ENCODE assay signal across 1 cellular context in genomic region chr3:194101592-194102432, GRCh38.
TF ChIP-seq lines count a peak whose summit lies in the region.

No MANE protein-coding gene starts in this region.

TF ChIP-seq in HepG2, 621 proteins besides CTCF, POLR2A, EP300 and RAD21 (continued from another document and continues in another):
- TF ChIP-seq AFF4 (CRISPR knock-in tag; IDR thresholded peaks at IDR 0.05): no peak
- no peak for TF ChIP-seq ZNF616 (CRISPR knock-in tag; IDR thresholded peaks at IDR 0.05; ENCODE audit: low read depth)
- peak; percentile 74; the same call in 1 of the 2 replicates for TF ChIP-seq THRA (CRISPR knock-in tag; IDR thresholded peaks at IDR 0.05; ENCODE audit: borderline replicate concordance)
- 0 out of 2 replicates have a peak, but pooled peaks have one; percentile 34 for TF ChIP-seq ZNF570 (CRISPR knock-in tag; IDR thresholded peaks at IDR 0.05; ENCODE audit: borderline replicate concordance)
- no peak for TF ChIP-seq CCDC6 (CRISPR knock-in tag; IDR thresholded peaks at IDR 0.05)
- TF ChIP-seq TMF1 (CRISPR knock-in tag; IDR thresholded peaks at IDR 0.05; ENCODE audit: low read depth): no peak
- TF ChIP-seq RARG (CRISPR knock-in tag; IDR thresholded peaks at IDR 0.05; ENCODE audit: low read depth): 0 out of 2 replicates have a peak, but pooled peaks have one; percentile 53
- no peak for TF ChIP-seq ZNF207 (IDR thresholded peaks at IDR 0.05; ENCODE audit: borderline replicate concordance)
- TF ChIP-seq ZNF614 (CRISPR knock-in tag; IDR thresholded peaks at IDR 0.05; ENCODE audit: borderline replicate concordance): peak; percentile 66; the same call in 1 of the 2 replicates
- peak; percentile 59 for TF ChIP-seq ELF1 (CRISPR knock-in tag; IDR thresholded peaks at IDR 0.05)
- TF ChIP-seq CCAR2 (optimal IDR thresholded peaks at IDR 0.05; ENCODE audit: low read depth, low read length): no peak
- peak; percentile 62; the same call in 1 of the 2 replicates for TF ChIP-seq DMAP1 (CRISPR knock-in tag; IDR thresholded peaks at IDR 0.05)
- TF ChIP-seq NFYC (CRISPR knock-in tag; IDR thresholded peaks at IDR 0.05): no peak; the same call in 1 of the 2 replicates
- TF ChIP-seq ZFP41 (CRISPR knock-in tag; IDR thresholded peaks at IDR 0.05; ENCODE audit: borderline replicate concordance): no peak
- 0 out of 2 replicates have a peak, but pooled peaks have one; percentile 9 for TF ChIP-seq ATF3 (CRISPR knock-in tag; IDR thresholded peaks at IDR 0.05)
- TF ChIP-seq ZNF773 (CRISPR knock-in tag; IDR thresholded peaks at IDR 0.05; ENCODE audit: borderline replicate concordance): no peak
- no peak for TF ChIP-seq POLR2AphosphoS2 (IDR thresholded peaks at IDR 0.05; ENCODE audit: low read depth, low read length)
- peak; percentile 69; the same call in 1 of the 2 replicates for TF ChIP-seq TAF1 (CRISPR knock-in tag; IDR thresholded peaks at IDR 0.05)
- peak; percentile 77 for TF ChIP-seq HNF4G (IDR thresholded peaks at IDR 0.05; ENCODE audit: borderline replicate concordance, low read depth, low read length)
- peak; percentile 57 for TF ChIP-seq HNF4G (CRISPR knock-in tag; IDR thresholded peaks at IDR 0.05; ENCODE audit: borderline replicate concordance, low read depth)
- no peak for TF ChIP-seq PRDM15 (CRISPR knock-in tag; IDR thresholded peaks at IDR 0.05)
- TF ChIP-seq SCMH1 (CRISPR knock-in tag; IDR thresholded peaks at IDR 0.05; ENCODE audit: borderline replicate concordance): no peak
- peak; percentile 31; the same call in 1 of the 2 replicates for TF ChIP-seq YEATS2 (CRISPR knock-in tag; IDR thresholded peaks at IDR 0.05; ENCODE audit: borderline replicate concordance)
- TF ChIP-seq SP2 (CRISPR knock-in tag; IDR thresholded peaks at IDR 0.05): no peak
- peak; percentile 56; the same call in 1 of the 2 replicates for TF ChIP-seq NRL (CRISPR knock-in tag; IDR thresholded peaks at IDR 0.05; ENCODE audit: borderline replicate concordance)
- no peak for TF ChIP-seq RFXANK (CRISPR knock-in tag; IDR thresholded peaks at IDR 0.05)
- no peak for TF ChIP-seq SETDB1 (CRISPR knock-in tag; IDR thresholded peaks at IDR 0.05; ENCODE audit: borderline replicate concordance)
- no peak for TF ChIP-seq BRF2 (CRISPR knock-in tag; IDR thresholded peaks at IDR 0.05)
- TF ChIP-seq ZNF75D (CRISPR knock-in tag; IDR thresholded peaks at IDR 0.05; ENCODE audit: borderline replicate concordance): no peak
- no peak for TF ChIP-seq SUZ12 (IDR thresholded peaks at IDR 0.05; ENCODE audit: low read depth, low read length)
- no peak for TF ChIP-seq NFE2L2 (IDR thresholded peaks at IDR 0.05; ENCODE audit: low read length)
- TF ChIP-seq ZNF563 (CRISPR knock-in tag; IDR thresholded peaks at IDR 0.05): no peak
- no peak for TF ChIP-seq ZNF225 (CRISPR knock-in tag; IDR thresholded peaks at IDR 0.05)
- no peak for TF ChIP-seq ZNF749 (CRISPR knock-in tag; IDR thresholded peaks at IDR 0.05; ENCODE audit: borderline replicate concordance)
- TF ChIP-seq PITX1 (CRISPR knock-in tag; IDR thresholded peaks at IDR 0.05): peak; percentile 64
- TF ChIP-seq PBX3 (CRISPR knock-in tag; IDR thresholded peaks at IDR 0.05; ENCODE audit: borderline replicate concordance): no peak
- peak; percentile 60; the same call in 1 of the 2 replicates for TF ChIP-seq SIX1 (CRISPR knock-in tag; IDR thresholded peaks at IDR 0.05; ENCODE audit: borderline replicate concordance)
- TF ChIP-seq TEF (CRISPR knock-in tag; IDR thresholded peaks at IDR 0.05): no peak
- TF ChIP-seq THAP9 (CRISPR knock-in tag; IDR thresholded peaks at IDR 0.05; ENCODE audit: borderline replicate concordance): peak; percentile 64; the same call in 1 of the 2 replicates
- no peak for TF ChIP-seq MBNL3 (CRISPR knock-in tag; conservative IDR thresholded peaks at IDR 0.05)
- no peak for TF ChIP-seq ARID3A (IDR thresholded peaks at IDR 0.05; ENCODE audit: low read depth, low read length)
- TF ChIP-seq ZBTB25 (CRISPR knock-in tag; IDR thresholded peaks at IDR 0.05): no peak
- peak; percentile 64; the same call in 1 of the 2 replicates for TF ChIP-seq MLX (CRISPR knock-in tag; IDR thresholded peaks at IDR 0.05)
- TF ChIP-seq ZNF274 (CRISPR knock-in tag; IDR thresholded peaks at IDR 0.05): no peak
